ENCODE assay signal across 12 cellular contexts in genomic region chr5:154758977-154759376, GRCh38. TPM values are rescaled to one million over a fixed set of nuclear protein-coding genes. Genes with fewer than 3 reads are reported as not detected.
DNase-seq lines count a peak whose midpoint lies in the region; ATAC-seq and TF ChIP-seq lines count a peak whose summit lies in the region.
"Had no signal": no experiment of that assay in that cellular context is flagged by ENCODE, and none has a peak within 500 bp of the region (broad histone marks: within the 10 kb centered on the region; RNA-seq: fewer than 3 reads in every experiment).

No MANE protein-coding gene starts in this region.

- TF ChIP-seq CTCF in RWPE2 (IDR thresholded peaks at IDR 0.05; ENCODE audit: poor library complexity, severe bottlenecking) (no peak), fibroblast of pulmonary artery (IDR thresholded peaks at IDR 0.05; ENCODE audit: low read length, missing control alignments) (no peak), smooth muscle cell (IDR thresholded peaks at IDR 0.05; ENCODE audit: borderline replicate concordance, insufficient read depth, poor library complexity, severe bottlenecking) (no peak)

- H3K27me3 Mint-ChIP-seq in T-helper 2 cell treated with Interferon-gamma antibody and Interleukin-4, amounts not matched to agents 5 μg/mL and 100 μg/mL, for 36 hours (ENCODE audit: low read depth), result no peaks in the 10 kb centered on the region

- H3K27ac ChIP-seq in RWPE2 (ENCODE audit: poor library complexity, severe bottlenecking) (no peak overlapping the region), smooth muscle cell (ENCODE audit: low read depth) (peak overlapping the region; percentile 32)

- ATAC-seq in RWPE2 (ENCODE audit: low read depth) (peak; percentile 13; the same call in 1 of the 3 replicates), GM21723 (IDR thresholded peaks at IDR 0.05; ENCODE audit: unreplicated experiment) (no peak)
- ATAC-seq: activated CD4-positive, CD25-positive, alpha-beta regulatory T cell treated with anti-CD3 and anti-CD28 coated beads, Interleukin-2, amount 50 U/mL, for 24 hours had no signal

- H3F3A ChIP-seq in smooth muscle cell (ENCODE audit: low read depth), result peaks cover 7% of the 10 kb centered on the region

- peaks cover 13% of the 10 kb centered on the region for H3K36me3 Mint-ChIP-seq in T-helper 2 cell treated with Interferon-gamma antibody and Interleukin-4, amounts not matched to agents 5 μg/mL and 100 μg/mL, for 36 hours (ENCODE audit: low read depth)

- H3K9me3 ChIP-seq in RWPE2 (ENCODE audit: severe bottlenecking) (no peaks in the 10 kb centered on the region), smooth muscle cell (replicated peaks; ENCODE audit: low read depth) (no peaks in the 10 kb centered on the region)

- H3K27me3 ChIP-seq in RWPE2 (ENCODE audit: insufficient read depth, poor library complexity, severe bottlenecking), result no peaks in the 10 kb centered on the region
- H3K27me3 ChIP-seq in smooth muscle cell (ENCODE audit: low read depth), result no peaks in the 10 kb centered on the region

- peaks cover 17% of the 10 kb centered on the region; the same call in 1 of the 2 replicates for H3K36me3 ChIP-seq in RWPE2 (ENCODE audit: low read depth)
- no peaks in the 10 kb centered on the region for H3K36me3 ChIP-seq in smooth muscle cell (ENCODE audit: low read depth)

- H2AFZ ChIP-seq in smooth muscle cell (ENCODE audit: low read depth), result no peak overlapping the region

- no peak overlapping the region for H3K9ac ChIP-seq in smooth muscle cell (ENCODE audit: low read depth)

- H3K4me3 Mint-ChIP-seq in T-helper 2 cell treated with Interferon-gamma antibody and Interleukin-4, amounts not matched to agents 5 μg/mL and 100 μg/mL, for 36 hours, result peak overlapping the region; percentile 88

- peaks cover 69% of the 10 kb centered on the region for H4K20me1 ChIP-seq in smooth muscle cell (ENCODE audit: low read depth)

- H3K4me3 ChIP-seq in RWPE2 (ENCODE audit: severe bottlenecking) (no peak overlapping the region), fibroblast of pulmonary artery (replicated peaks; ENCODE audit: low read depth, low read length) (peak overlapping the region; percentile 2), smooth muscle cell (no peak overlapping the region)

- 44% methylated on average over 3 of the region's 3 CpGs for WGBS in smooth muscle cell (ENCODE audit: low lambda C conversion rate)

- peaks cover 49% of the 10 kb centered on the region for H3K4me1 Mint-ChIP-seq in T-helper 2 cell treated with Interferon-gamma antibody and Interleukin-4, amounts not matched to agents 5 μg/mL and 100 μg/mL, for 36 hours (ENCODE audit: low read depth)

- no peaks in the 10 kb centered on the region for H3K9me3 Mint-ChIP-seq in T-helper 2 cell treated with Interferon-gamma antibody and Interleukin-4, amounts not matched to agents 5 μg/mL and 100 μg/mL, for 36 hours

- H3K27ac Mint-ChIP-seq in T-helper 2 cell treated with Interferon-gamma antibody and Interleukin-4, amounts not matched to agents 5 μg/mL and 100 μg/mL, for 36 hours, result peak overlapping the region; percentile 22

- peaks cover 85% of the 10 kb centered on the region for H3K79me2 ChIP-seq in smooth muscle cell (ENCODE audit: low read depth)

- DNase-seq in T-helper 2 cell treated with Interferon-gamma antibody and Interleukin-4, amounts not matched to agents 5 μg/mL and 100 μg/mL, for 36 hours (ENCODE audit: low spot score), result no peak
- DNase-seq in T-helper 2 cell, result no peak
- no peak for DNase-seq in RWPE2 (ENCODE audit: low spot score)
- no peak for DNase-seq in fibroblast of pulmonary artery (ENCODE audit: low read depth)
- DNase-seq in smooth muscle cell (lab: John Stamatoyannopoulos, UW; ENCODE audit: unreplicated experiment), result no peak
- DNase-seq in COLO668 (lab: John Stamatoyannopoulos, UW; ENCODE audit: unreplicated experiment), result no peak
- no peak for DNase-seq in stimulated activated CD4-positive, alpha-beta T cell treated with anti-CD3 and anti-CD28 coated beads, Interleukin-15, amount 100 ng/mL, for 24 hours
- DNase-seq: central memory CD4-positive, alpha-beta T cell; kidney; NCI-H82 had no signal

- H3K4me1 ChIP-seq in RWPE2 (ENCODE audit: insufficient read depth, poor library complexity, severe bottlenecking), result peaks cover 28% of the 10 kb centered on the region
- peaks cover 22% of the 10 kb centered on the region for H3K4me1 ChIP-seq in smooth muscle cell (ENCODE audit: low read depth)

- H3K4me2 ChIP-seq in smooth muscle cell, result peak overlapping the region; percentile 79

RNA-seq across cellular contexts. Expression of gene LARP1, which starts 3.8 kb away (rescaled TPM):
- 44.1 and 44.9 TPM in 2 replicates for total RNA-seq in smooth muscle cell
- 31.3 and 47.4 TPM in 2 replicates for polyA plus RNA-seq in smooth muscle cell
